22 cellular contexts compared by ENCODE assay signal in genomic region chr2:234193977-234194563, GRCh38.
"Had no signal": no experiment of that assay in that cellular context is flagged by ENCODE, and none has a peak within 500 bp of the region (broad histone marks: within the 10 kb centered on the region; RNA-seq: fewer than 3 reads in every experiment).

No MANE protein-coding gene starts in this region.

- ATAC-seq: gastrocnemius medialis; heart right ventricle; lower lobe of right lung; natural killer cell; stimulated activated naive CD8-positive, alpha-beta T cell treated with anti-CD3 and anti-CD28 coated beads, Interleukin-15, Interleukin-2, amounts not matched to agents 100 U/mL and 50 U/mL, for 24 hours had no signal

- H3K36me3 ChIP-seq: gastrocnemius medialis, heart right ventricle, left ventricle myocardium inferior, lower lobe of right lung, suprapubic skin, thyroid gland had no signal

- H3K27me3 ChIP-seq: gastrocnemius medialis, thyroid gland had no signal

- H3K36me3 Mint-ChIP-seq: memory B cell, mesothelial cell of epicardium, natural killer cell, type B pancreatic cell had no signal

- H3K9me3 ChIP-seq: gastrocnemius medialis, heart right ventricle, left ventricle myocardium inferior, lower lobe of right lung, suprapubic skin, thyroid gland had no signal

- H3K27ac Mint-ChIP-seq: endodermal cell, memory B cell, mesothelial cell of epicardium, natural killer cell, type B pancreatic cell had no signal

- H3K4me1 Mint-ChIP-seq: neural crest cell had no signal

- H3K9me3 Mint-ChIP-seq: memory B cell, mesothelial cell of epicardium, natural killer cell, neural crest cell, type B pancreatic cell had no signal

- H3K4me3 ChIP-seq: coronary artery, gastrocnemius medialis, heart right ventricle, left ventricle myocardium inferior, lower lobe of right lung, suprapubic skin, thyroid gland had no signal

- H3K4me3 Mint-ChIP-seq: endodermal cell, memory B cell, mesothelial cell of epicardium, natural killer cell, neural crest cell, type B pancreatic cell had no signal

- FAIRE-seq: endothelial cell of umbilical vein, small intestine, urothelium cell line had no signal

- H3K27ac ChIP-seq: coronary artery, gastrocnemius medialis, heart right ventricle, left ventricle myocardium inferior, lower lobe of right lung, suprapubic skin, thyroid gland had no signal

- DNase-seq: effector CD4-positive, alpha-beta T cell; endodermal cell; erythroblast; gastrocnemius medialis; heart right ventricle; islet precursor cell; left ventricle myocardium inferior; lower lobe of right lung; natural killer cell; posterior cingulate gyrus; small intestine; stimulated activated CD4-positive, alpha-beta T cell treated with anti-CD3 and anti-CD28 coated beads, Interleukin-12 subunit alpha, Interleukin-12 subunit beta, amount 100 ng/mL, for 4 hours; stimulated activated naive CD8-positive, alpha-beta T cell treated with anti-CD3 and anti-CD28 coated beads, Interleukin-15, Interleukin-2, amounts not matched to agents 100 U/mL and 50 U/mL, for 24 hours; thyroid gland had no signal

- H3K27me3 Mint-ChIP-seq: type B pancreatic cell had no signal

- H3K4me1 ChIP-seq: gastrocnemius medialis, heart right ventricle, left ventricle myocardium inferior, lower lobe of right lung, suprapubic skin, thyroid gland had no signal
